In genomic region chr17:81251091-81251942, GRCh38 we compare ENCODE assay signal across 1 cellular context.
TF ChIP-seq lines count a peak whose summit lies in the region.

No MANE protein-coding gene starts in this region.

TF ChIP-seq in K562, 482 proteins besides CTCF, POLR2A, EP300 and RAD21:
- TF ChIP-seq, protein P1, sequence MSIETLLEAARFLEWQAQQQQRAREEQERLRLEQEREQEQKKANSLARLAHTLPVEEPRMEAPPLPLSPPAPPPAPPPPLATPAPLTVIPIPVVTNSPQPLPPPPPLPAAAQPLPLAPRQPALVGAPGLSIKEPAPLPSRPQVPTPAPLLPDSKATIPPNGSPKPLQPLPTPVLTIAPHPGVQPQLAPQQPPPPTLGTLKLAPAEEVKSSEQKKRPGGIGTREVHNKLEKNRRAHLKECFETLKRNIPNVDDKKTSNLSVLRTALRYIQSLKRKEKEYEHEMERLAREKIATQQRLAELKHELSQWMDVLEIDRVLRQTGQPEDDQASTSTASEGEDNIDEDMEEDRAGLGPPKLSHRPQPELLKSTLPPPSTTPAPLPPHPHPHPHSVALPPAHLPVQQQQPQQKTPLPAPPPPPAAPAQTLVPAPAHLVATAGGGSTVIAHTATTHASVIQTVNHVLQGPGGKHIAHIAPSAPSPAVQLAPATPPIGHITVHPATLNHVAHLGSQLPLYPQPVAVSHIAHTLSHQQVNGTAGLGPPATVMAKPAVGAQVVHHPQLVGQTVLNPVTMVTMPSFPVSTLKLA (conservative IDR thresholded peaks at IDR 0.05) = no peak
- TF ChIP-seq POLR2G (IDR thresholded peaks at IDR 0.05; ENCODE audit: low read depth, low read length) (peak; percentile 48), RBM22 (IDR thresholded peaks at IDR 0.05; ENCODE audit: low read depth, low read length, poor library complexity, severe bottlenecking) (peak; percentile 8), MBD2 (IDR thresholded peaks at IDR 0.05; ENCODE audit: borderline replicate concordance, low read depth) (no peak)
